14 cellular contexts compared by ENCODE assay signal in genomic region chr2:69831354-69831905, GRCh38. TPM values are rescaled to one million over a fixed set of nuclear protein-coding genes. Genes with fewer than 3 reads are reported as not detected.
DNase-seq lines count a peak whose midpoint lies in the region; ATAC-seq and TF ChIP-seq lines count a peak whose summit lies in the region.
"Had no signal": no experiment of that assay in that cellular context is flagged by ENCODE, and none has a peak within 500 bp of the region (broad histone marks: within the 10 kb centered on the region; RNA-seq: fewer than 3 reads in every experiment).

No MANE protein-coding gene starts in this region.

- peak overlapping the region; percentile 87 for H3K4me3 Mint-ChIP-seq in activated naive CD8-positive, alpha-beta T cell treated with anti-CD3 and anti-CD28 coated beads, Interleukin-2, amount 50 U/mL, for 24 hours

- peaks cover 55% of the 10 kb centered on the region for H4K20me1 ChIP-seq in BLaER1
- no peaks in the 10 kb centered on the region for H4K20me1 ChIP-seq in HCT116 (ENCODE audit: insufficient read depth)

- no peak overlapping the region for H3K27ac ChIP-seq in BLaER1
- H3K27ac ChIP-seq in HCT116 (ENCODE audit: low read depth, low read length), result no peak overlapping the region
- no peak overlapping the region for H3K27ac ChIP-seq in mesodermal cell (ENCODE audit: low read depth, low read length, severe bottlenecking)
- H3K27ac ChIP-seq in ascending aorta, result no peak overlapping the region
- H3K27ac ChIP-seq: vagina had no signal

- no peaks in the 10 kb centered on the region for H3K9me3 Mint-ChIP-seq in activated naive CD8-positive, alpha-beta T cell treated with anti-CD3 and anti-CD28 coated beads, Interleukin-2, amount 50 U/mL, for 24 hours
- H3K9me3 Mint-ChIP-seq: dendritic cell treated with granulocyte-macrophage colony-stimulating factor and Interleukin-4, amounts not matched to agents 40 ng/mL and 50 ng/mL, for 4 days had no signal

- H2AFZ ChIP-seq in HCT116 (ENCODE audit: low read depth, low read length, poor library complexity, severe bottlenecking), result no peak overlapping the region

- H3K36me3 ChIP-seq in BLaER1, result peaks cover 21% of the 10 kb centered on the region; the same call in 1 of the 2 replicates
- peaks cover 0 to 3% of the 10 kb centered on the region in 2 experiments; a peak in 1 of 4 replicates for H3K36me3 ChIP-seq in HCT116 (ENCODE audit: control insufficient read depth in 1 of 2, insufficient read depth in 2 of 2, low read length in 2 of 2)
- H3K36me3 ChIP-seq in mesodermal cell (ENCODE audit: control insufficient read depth, insufficient read depth, low read length), result no peaks in the 10 kb centered on the region
- no peaks in the 10 kb centered on the region for H3K36me3 ChIP-seq in ascending aorta
- H3K36me3 ChIP-seq: vagina had no signal

- no peaks in the 10 kb centered on the region for H3K9me3 ChIP-seq in BLaER1
- H3K9me3 ChIP-seq in HCT116 (ENCODE audit: control insufficient read depth in 1 of 2, insufficient read depth in 1 of 2, low read depth in 1 of 2, low read length in 2 of 2), result no peaks in the 10 kb centered on the region
- no peaks in the 10 kb centered on the region for H3K9me3 ChIP-seq in mesodermal cell (ENCODE audit: control insufficient read depth, low read length)
- H3K9me3 ChIP-seq in ascending aorta, result no peaks in the 10 kb centered on the region
- H3K9me3 ChIP-seq: vagina had no signal

- BruUV-seq in HCT116 (replicated peaks; lab: Mats Ljungman, UMichigan), result no TSS peak

- H3K4me3 ChIP-seq in BLaER1 (peak overlapping the region; percentile 86; the same call in 1 of the 2 replicates), HCT116 (replicated peaks in 1 of 2; ENCODE audit: low read depth in 1 of 2, low read length in 2 of 2) (no peak overlapping the region), mesodermal cell (ENCODE audit: extremely low read depth, insufficient read depth, low read length, poor library complexity, severe bottlenecking) (peak overlapping the region; percentile 82), ascending aorta (peak overlapping the region in 1 of 2 donors; percentile 91)

- TF ChIP-seq CTCF in HCT116 (IDR thresholded peaks at IDR 0.05 in 2 of 3, conservative IDR thresholded peaks at IDR 0.05 in 1 of 3; ENCODE audit: borderline replicate concordance in 1 of 3, insufficient read depth in 1 of 3, low read depth in 2 of 3, low read length in 2 of 3) (no peak), ascending aorta (IDR thresholded peaks at IDR 0.05) (no peak), GM13977 (IDR thresholded peaks at IDR 0.05; ENCODE audit: extremely low read depth, insufficient read depth, missing control alignments) (no peak)

- POLR2A ChIA-PET in HCT116 (lab: Charles Lee), result no interaction called here

- TF ChIP-seq RAD21 in HCT116 (IDR thresholded peaks at IDR 0.05; ENCODE audit: low read depth), result no peak

- H3K4me2 ChIP-seq in BLaER1 (peak overlapping the region; percentile 85), HCT116 (ENCODE audit: low read length) (peak overlapping the region; percentile 78; the same call in 1 of the 2 replicates)

- 88 to 98% methylated on average over 3 to 5 of the region's 6 CpGs for WGBS in mesodermal cell (ENCODE audit: insufficient coverage in 2 of 2), 2 experiments

- H3K4me1 Mint-ChIP-seq in activated naive CD8-positive, alpha-beta T cell treated with anti-CD3 and anti-CD28 coated beads, Interleukin-2, amount 50 U/mL, for 24 hours, result peaks cover 74% of the 10 kb centered on the region

- no peaks in the 10 kb centered on the region for H3K27me3 Mint-ChIP-seq in activated naive CD8-positive, alpha-beta T cell treated with anti-CD3 and anti-CD28 coated beads, Interleukin-2, amount 50 U/mL, for 24 hours
- H3K27me3 Mint-ChIP-seq: dendritic cell treated with granulocyte-macrophage colony-stimulating factor and Interleukin-4, amounts not matched to agents 40 ng/mL and 50 ng/mL, for 4 days had no signal

- in situ Hi-C loops in GM13977 (cut with MboI; ENCODE audit: low pct_unique_long_range_greater_than_20kb, low sequenced_read_pairs, unreplicated experiment), result no loop called here

- RAD21 ChIA-PET in HCT116 (lab: Charles Lee; ENCODE audit: low non-redundant PET in 1 of 2, low total read pairs in 2 of 2, uncharacterized antibody in 2 of 2, unreplicated experiment in 2 of 2), result no interaction called here

- H3K27me3 ChIP-seq in BLaER1 (no peaks in the 10 kb centered on the region), HCT116 (ENCODE audit: insufficient read depth, low read length) (no peaks in the 10 kb centered on the region), ascending aorta (no peaks in the 10 kb centered on the region)
- H3K27me3 ChIP-seq: vagina had no signal

- H3K36me3 Mint-ChIP-seq in activated naive CD8-positive, alpha-beta T cell treated with anti-CD3 and anti-CD28 coated beads, Interleukin-2, amount 50 U/mL, for 24 hours (ENCODE audit: low read depth), result peaks cover 26% of the 10 kb centered on the region

- TF ChIP-seq POLR2A in HCT116 (IDR thresholded peaks at IDR 0.05; ENCODE audit: borderline replicate concordance, extremely low read depth, insufficient read depth, insufficient read length), result no peak

- H3K9ac ChIP-seq in BLaER1, result peak overlapping the region; percentile 88; the same call in 1 of the 2 replicates
- H3K9ac ChIP-seq in HCT116 (ENCODE audit: low read length), result no peak overlapping the region

- CTCF ChIA-PET in HCT116 (lab: Charles Lee), result no interaction called here

- intact Hi-C loops in HCT116 (cut with micrococcal nuclease), result no loop called here
- intact Hi-C loops in ascending aorta (cut with DNase I), result no loop called here

- H3K4me1 ChIP-seq in BLaER1, result peaks cover 68% of the 10 kb centered on the region
- peaks cover 10 to 16% of the 10 kb centered on the region in 2 experiments; a peak in 3 of 4 replicates for H3K4me1 ChIP-seq in HCT116 (ENCODE audit: control insufficient read depth in 1 of 2, insufficient read depth in 2 of 2, low read length in 2 of 2)
- peaks cover 4% of the 10 kb centered on the region for H3K4me1 ChIP-seq in mesodermal cell (ENCODE audit: control insufficient read depth, insufficient read depth, low read length, poor library complexity, severe bottlenecking)
- H3K4me1 ChIP-seq in ascending aorta, result peaks cover 0 to 23% of the 10 kb centered on the region in 2 donors

- no peak overlapping the region for H3K27ac Mint-ChIP-seq in activated naive CD8-positive, alpha-beta T cell treated with anti-CD3 and anti-CD28 coated beads, Interleukin-2, amount 50 U/mL, for 24 hours
- H3K27ac Mint-ChIP-seq: dendritic cell treated with granulocyte-macrophage colony-stimulating factor and Interleukin-4, amounts not matched to agents 40 ng/mL and 50 ng/mL, for 4 days had no signal

- H3K79me2 ChIP-seq in HCT116 (ENCODE audit: insufficient read depth, low read length), result peaks cover 57% of the 10 kb centered on the region

- DNase-seq in HCT116 (ENCODE audit: low read depth, low spot score), result no peak
- DNase-seq in activated naive CD8-positive, alpha-beta T cell treated with anti-CD3 and anti-CD28 coated beads, Interleukin-2, amount 50 U/mL, for 24 hours, result no peak
- DNase-seq in ascending aorta (ENCODE audit: low spot score in 2 of 2), result no peak
- no peak for DNase-seq in GM13977 (ENCODE audit: low spot score)
- DNase-seq: activated CD4-positive, alpha-beta T cell treated with anti-CD3 and anti-CD28 coated beads, Interleukin-2, amount 50 U/mL, for 48 hours; hypothalamus; NCI-H1694 treated with DMSO at 0.1 percent for 48 hours; RPMI8226 had no signal

- ATAC-seq in HCT116 (no peak), HG02981 (IDR thresholded peaks at IDR 0.05; ENCODE audit: unreplicated experiment) (no peak), HG02870 (IDR thresholded peaks at IDR 0.05; ENCODE audit: unreplicated experiment) (no peak)
- ATAC-seq in activated naive CD8-positive, alpha-beta T cell treated with anti-CD3 and anti-CD28 coated beads, Interleukin-2, amount 50 U/mL, for 24 hours, result no peak

- H3K9me2 ChIP-seq in HCT116 (ENCODE audit: insufficient read depth), result no peaks in the 10 kb centered on the region

TF ChIP-seq in HCT116, 20 proteins besides CTCF, POLR2A, EP300 and RAD21:
- TF ChIP-seq EZH2phosphoT487 (IDR thresholded peaks at IDR 0.05; ENCODE audit: borderline replicate concordance), result no peak
- TF ChIP-seq SP1 (IDR thresholded peaks at IDR 0.05; ENCODE audit: low read depth), result no peak
- TF ChIP-seq CEBPB (IDR thresholded peaks at IDR 0.05; ENCODE audit: low read depth), result no peak
- TF ChIP-seq ZBTB33 (IDR thresholded peaks at IDR 0.05; ENCODE audit: extremely low read depth, insufficient replicate concordance, low read length), result no peak

RNA-seq across cellular contexts. Expression of gene GMCL1, which starts 2.0 kb away (rescaled TPM):
- 16.7 TPM for total RNA-seq in HCT116 (2021; ENCODE audit: unreplicated experiment)
- 5.1 and 6.9 TPM in 2 replicates for polyA plus RNA-seq in HCT116 (2012)
- polyA plus RNA-seq in mesodermal cell (2013, experiment 1 of 2), result 17.1 TPM
- 16.9 TPM for polyA plus RNA-seq in mesodermal cell (2013, experiment 2 of 2)
- 10.4 TPM for total RNA-seq in ascending aorta

Comparison
In these comparisons a context has a peak if more than half of its experiments do, and no peak if none do; other contexts are left out.
1. H3K4me3 ChIP-seq: peak in BLaER1 (single experiment) and mesodermal cell (single experiment); none in HCT116 (0 of 2).